14 cellular contexts compared by ENCODE assay signal in the genomic region with DNA sequence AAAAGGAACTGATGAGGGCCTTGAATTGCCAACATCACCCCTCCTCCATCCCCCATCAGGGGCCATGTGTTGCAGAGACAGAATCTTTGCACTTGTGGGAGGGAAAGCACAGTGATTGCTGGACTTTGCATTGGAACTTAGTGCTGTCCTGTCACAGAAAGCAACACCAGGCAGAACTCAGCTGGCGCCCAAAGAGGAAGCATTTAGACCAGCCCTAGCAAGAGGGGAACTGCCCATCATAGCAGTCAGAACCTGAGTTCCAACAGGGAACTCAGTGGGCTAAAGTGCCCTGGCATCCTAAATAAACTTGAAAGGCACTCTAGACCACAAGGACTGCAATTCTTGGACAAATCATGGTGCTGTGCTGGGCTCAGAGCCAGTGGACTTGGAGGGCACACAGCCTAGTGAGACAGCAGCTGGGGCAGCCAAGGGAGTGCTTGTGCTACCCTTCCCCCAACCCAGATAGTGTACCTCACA.
DNase-seq lines count a peak whose midpoint lies in the region; ATAC-seq and TF ChIP-seq lines count a peak whose summit lies in the region.
"Had no signal": no experiment of that assay in that cellular context is flagged by ENCODE, and none has a peak within 500 bp of the region (broad histone marks: within the 10 kb centered on the region; RNA-seq: fewer than 3 reads in every experiment).

No MANE protein-coding gene starts in this region.

- no peak overlapping the region for H3K4me3 ChIP-seq in fibroblast of the aortic adventitia (ENCODE audit: low read depth, low read length)
- H3K4me3 ChIP-seq in naive thymus-derived CD4-positive, alpha-beta T cell (ENCODE audit: low read length) = no peak overlapping the region
- H3K4me3 ChIP-seq: hepatocyte, lung had no signal

- H3K27ac ChIP-seq in naive thymus-derived CD4-positive, alpha-beta T cell (ENCODE audit: low read depth, low read length) = no peak overlapping the region
- H3K27ac ChIP-seq: hepatocyte had no signal

- H3K27me3 Mint-ChIP-seq in naive thymus-derived CD4-positive, alpha-beta T cell = peaks cover 0 to 11% (median 0%) of the 10 kb centered on the region in 5 donors
- H3K27me3 Mint-ChIP-seq in activated T-cell treated with anti-CD3 and anti-CD28 coated beads, Interleukin-2, amount 50 U/mL, for 4 hours (ENCODE audit: low read depth) = peaks cover 3% of the 10 kb centered on the region

- H3K36me3 ChIP-seq in naive thymus-derived CD4-positive, alpha-beta T cell (ENCODE audit: control insufficient read depth in 2 of 3, insufficient read depth in 3 of 3, low read length in 3 of 3) = no peaks in the 10 kb centered on the region

- peak; percentile 36 for ATAC-seq in naive thymus-derived CD4-positive, alpha-beta T cell
- ATAC-seq in activated T-cell treated with anti-CD3 and anti-CD28 coated beads, Interleukin-2, amount 50 U/mL, for 4 hours = no peak

- no peaks in the 10 kb centered on the region for H3K9me3 ChIP-seq in naive thymus-derived CD4-positive, alpha-beta T cell (ENCODE audit: control insufficient read depth in 2 of 3, low read length in 3 of 3)

- no peak for TF ChIP-seq CTCF in fibroblast of the aortic adventitia (IDR thresholded peaks at IDR 0.05; ENCODE audit: insufficient read depth, low read length)

- peaks cover 0 to 2% (median 0%) of the 10 kb centered on the region in 7 donors for H3K4me1 Mint-ChIP-seq in naive thymus-derived CD4-positive, alpha-beta T cell
- no peaks in the 10 kb centered on the region for H3K4me1 Mint-ChIP-seq in activated T-cell treated with anti-CD3 and anti-CD28 coated beads, Interleukin-2, amount 50 U/mL, for 4 hours (ENCODE audit: low read depth)

- POLR2A ChIA-PET in naive thymus-derived CD4-positive, alpha-beta T cell (lab: Charles Lee) = no interaction called here

- peaks cover 0 to 21% (median 9%) of the 10 kb centered on the region in 11 donors for H3K9me3 Mint-ChIP-seq in naive thymus-derived CD4-positive, alpha-beta T cell
- peaks cover 11% of the 10 kb centered on the region for H3K9me3 Mint-ChIP-seq in activated T-cell treated with anti-CD3 and anti-CD28 coated beads, Interleukin-2, amount 50 U/mL, for 4 hours

- H3K4me1 ChIP-seq in naive thymus-derived CD4-positive, alpha-beta T cell (ENCODE audit: control insufficient read depth in 2 of 2, insufficient read depth in 2 of 2, low read length in 2 of 2) = no peaks in the 10 kb centered on the region

- no peak overlapping the region for H3K27ac Mint-ChIP-seq in naive thymus-derived CD4-positive, alpha-beta T cell
- H3K27ac Mint-ChIP-seq: endodermal cell had no signal

- no peaks in the 10 kb centered on the region for H3K36me3 Mint-ChIP-seq in naive thymus-derived CD4-positive, alpha-beta T cell
- H3K36me3 Mint-ChIP-seq in activated T-cell treated with anti-CD3 and anti-CD28 coated beads, Interleukin-2, amount 50 U/mL, for 4 hours (ENCODE audit: insufficient read depth) = no peaks in the 10 kb centered on the region

- no peak overlapping the region for H3K4me3 Mint-ChIP-seq in naive thymus-derived CD4-positive, alpha-beta T cell
- H3K4me3 Mint-ChIP-seq in activated T-cell treated with anti-CD3 and anti-CD28 coated beads, Interleukin-2, amount 50 U/mL, for 4 hours = no peak overlapping the region
- H3K4me3 Mint-ChIP-seq: endodermal cell had no signal

- no peaks in the 10 kb centered on the region for H3K27me3 ChIP-seq in naive thymus-derived CD4-positive, alpha-beta T cell (ENCODE audit: control insufficient read depth in 2 of 2, insufficient read depth in 2 of 2, low read length in 2 of 2)
- H3K27me3 ChIP-seq: hepatocyte had no signal

- DNase-seq in Ammon's horn (ENCODE audit: low spot score) (peak; percentile 83), NCI-H446 treated with DMSO at 0.1 percent for 48 hours (lab: John Stamatoyannopoulos, UW) (peak; percentile 32), fibroblast of the aortic adventitia (ENCODE audit: low read depth) (peak; percentile 23), NCI-H82 treated with DMSO at 0.1 percent for 48 hours (lab: John Stamatoyannopoulos, UW; ENCODE audit: unreplicated experiment) (no peak)
- DNase-seq in naive thymus-derived CD4-positive, alpha-beta T cell = no peak
- no peak for DNase-seq in activated CD4-positive, alpha-beta T cell treated with anti-CD3 and anti-CD28 coated beads for 1 hour
- DNase-seq in activated effector memory CD4-positive, alpha-beta T cell treated with anti-CD3 and anti-CD28 coated beads, Interleukin-2, amount 50 U/mL, for 16 hours = no peak
- DNase-seq in activated T-cell treated with anti-CD3 and anti-CD28 coated beads, Interleukin-2, amount 50 U/mL, for 4 hours = no peak
- DNase-seq: activated CD4-positive, alpha-beta T cell treated with anti-CD3 and anti-CD28 coated beads for 48 hours; activated T-cell treated with anti-CD3 and anti-CD28 coated beads, Interleukin-2, amount 50 U/mL, for 48 hours; endodermal cell; KG1 had no signal

- CTCF ChIA-PET in naive thymus-derived CD4-positive, alpha-beta T cell (lab: Charles Lee) = no interaction called here

- intact Hi-C loops in naive thymus-derived CD4-positive, alpha-beta T cell (cut with micrococcal nuclease) = no loop called here

Comparison
In these comparisons a context has a peak if more than half of its experiments do, and no peak if none do; other contexts are left out.
1. DNase-seq: peak in Ammon's horn (single experiment), NCI-H446 treated with DMSO at 0.1 percent for 48 hours (single experiment) and fibroblast of the aortic adventitia (single experiment); none in naive thymus-derived CD4-positive, alpha-beta T cell (0 of 9), activated CD4-positive, alpha-beta T cell treated with anti-CD3 and anti-CD28 coated beads for 1 hour (single experiment), NCI-H82 treated with DMSO at 0.1 percent for 48 hours (single experiment), activated effector memory CD4-positive, alpha-beta T cell treated with anti-CD3 and anti-CD28 coated beads, Interleukin-2, amount 50 U/mL, for 16 hours (single experiment) and activated T-cell treated with anti-CD3 and anti-CD28 coated beads, Interleukin-2, amount 50 U/mL, for 4 hours (single experiment).